ENCODE assay signal across 9 cellular contexts in the genomic region with DNA sequence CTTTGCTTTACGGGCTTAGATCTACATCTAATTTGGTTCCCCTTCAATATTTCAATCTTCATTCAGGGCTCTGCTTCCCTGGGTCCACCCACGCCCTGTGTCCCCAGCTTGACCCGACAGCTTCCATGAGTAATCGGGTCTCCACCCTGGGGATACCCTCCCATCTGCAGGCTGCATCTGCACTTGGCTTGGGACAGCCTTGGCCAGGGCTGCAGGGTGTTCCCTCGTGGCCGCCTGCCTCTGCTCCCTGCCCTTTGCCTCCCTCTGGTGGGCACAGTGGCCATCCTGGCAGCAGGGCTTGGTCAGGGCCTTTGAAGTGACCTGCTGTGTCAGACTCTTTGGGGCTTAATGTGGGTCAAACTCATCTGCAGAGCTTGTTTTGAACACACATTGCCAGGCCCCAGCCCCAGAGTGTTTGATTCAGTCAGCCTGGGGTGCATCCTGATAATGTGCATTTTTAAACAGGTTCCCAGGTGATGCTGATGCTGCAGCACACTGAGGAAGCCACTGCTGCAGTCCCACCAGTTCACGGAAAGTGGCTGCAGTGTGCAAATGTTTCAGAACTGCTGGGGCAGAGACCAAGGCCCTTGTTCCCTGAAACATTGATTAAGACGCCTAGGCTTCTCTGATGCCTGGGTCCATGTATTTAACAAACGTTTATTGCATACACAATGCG.
DNase-seq lines count a peak whose midpoint lies in the region; ATAC-seq, FAIRE-seq and TF ChIP-seq lines count a peak whose summit lies in the region.
"Had no signal": no experiment of that assay in that cellular context is flagged by ENCODE, and none has a peak within 500 bp of the region (broad histone marks: within the 10 kb centered on the region; RNA-seq: fewer than 3 reads in every experiment).

No MANE protein-coding gene starts in this region.

- H3K4me3 ChIP-seq in spleen = no peak overlapping the region

- no peak overlapping the region for H3K27ac Mint-ChIP-seq in T-helper 17 cell

- peak; percentile 83 for DNase-seq in AG08396 (ENCODE audit: low spot score)
- DNase-seq in H54 (ENCODE audit: insufficient read length, low spot score) = peak; percentile 92
- DNase-seq in SW480 (ENCODE audit: low spot score) = peak; percentile 81
- peak; percentile 79 for DNase-seq in cardiac septum (ENCODE audit: low spot score)
- peak; percentile 80 for DNase-seq in spleen
- no peak for DNase-seq in putamen (ENCODE audit: low spot score)
- DNase-seq in T-helper 17 cell = no peak
- no peak for DNase-seq in OCI-M2 (lab: John Stamatoyannopoulos, UW; ENCODE audit: unreplicated experiment)

- no peak overlapping the region for H3K27ac ChIP-seq in spleen

- no peaks in the 10 kb centered on the region for H3K36me3 ChIP-seq in spleen

- no peaks in the 10 kb centered on the region for H3K9me3 ChIP-seq in spleen
- H3K9me3 ChIP-seq in T-helper 17 cell (ENCODE audit: control insufficient read depth, low read length, poor library complexity, severe bottlenecking) = no peaks in the 10 kb centered on the region

- no peaks in the 10 kb centered on the region for H3K27me3 ChIP-seq in spleen (replicated peaks in 1 of 7)

- no peak overlapping the region for H3K4me3 Mint-ChIP-seq in T-helper 17 cell

- intact Hi-C loops in cardiac septum (cut with DNase I) = loop anchor here (2.0 to 5.0 kb wide), 3 partner anchors 51 to 413 kb away; no protein-coding TSS in a partner anchor
- intact Hi-C loops in spleen (cut with DNase I; ENCODE audit: low total_unique reads) = loop anchor here (10.0 kb wide), 1 partner anchor 415 kb away; no protein-coding TSS in a partner anchor

- TF ChIP-seq POLR2A in H54 (IDR thresholded peaks at IDR 0.05; ENCODE audit: low read depth, low read length) = no peak
- no peak for TF ChIP-seq POLR2A in spleen (IDR thresholded peaks at IDR 0.05)

- TF ChIP-seq CTCF in spleen (IDR thresholded peaks at IDR 0.05 in 8 of 11, conservative IDR thresholded peaks at IDR 0.05 in 3 of 11) = peak; percentile 11 to 72 (median 61)

- WGBS in spleen, 5 donors = 63 to 73% (median 66%) methylated on average over 9 to 10 of the region's 10 CpGs

- FAIRE-seq in H54 (lab: Jason Lieb, UNC) = peak; percentile 41
- FAIRE-seq: colon had no signal

- H3K36me3 Mint-ChIP-seq in T-helper 17 cell (ENCODE audit: low read depth) = peaks cover 2% of the 10 kb centered on the region

- peaks cover 21% of the 10 kb centered on the region for H3K27me3 Mint-ChIP-seq in T-helper 17 cell

- H3K4me1 ChIP-seq in spleen = peaks cover 0 to 19% (median 0%) of the 10 kb centered on the region in 6 donors

- H3K4me1 Mint-ChIP-seq in T-helper 17 cell = no peaks in the 10 kb centered on the region

- no peak for ATAC-seq in T-helper 17 cell

Comparison
In these comparisons a context has a peak if more than half of its experiments do, and no peak if none do; other contexts are left out.
1. DNase-seq: peak in AG08396 (single experiment), H54 (single experiment), SW480 (single experiment), cardiac septum (single experiment) and spleen (single experiment); none in putamen (single experiment), T-helper 17 cell (0 of 3) and OCI-M2 (single experiment).